In genomic region chr1:67618285-67619018, GRCh38 we compare ENCODE assay signal across 9 cellular contexts.
DNase-seq lines count a peak whose midpoint lies in the region; ATAC-seq and TF ChIP-seq lines count a peak whose summit lies in the region.
"Had no signal": no experiment of that assay in that cellular context is flagged by ENCODE, and none has a peak within 500 bp of the region (broad histone marks: within the 10 kb centered on the region; RNA-seq: fewer than 3 reads in every experiment).

No MANE protein-coding gene starts in this region.

- intact Hi-C loops in lower leg skin (cut with DNase I; ENCODE audit: low total_unique reads): no loop called here

- peak; percentile 67 for DNase-seq in LNCaP clone FGC (ENCODE audit: low read depth)
- DNase-seq in dedifferentiated amniotic fluid mesenchymal stem cell (ENCODE audit: extremely low spot score): peak; percentile 83
- peak; percentile 55 to 90 for DNase-seq in lower leg skin (ENCODE audit: low spot score in 2 of 2)
- no peak for DNase-seq in stimulated activated naive B cell treated with anti-CD40 and anti-IgM and Interleukin-4, amounts not matched to agents 10 μg/mL and 1 μg/mL and 100 μg/mL, for 72 hours
- no peak for DNase-seq in iPS-NIHi7 (ENCODE audit: extremely low spot score)
- no peak for DNase-seq in activated T-cell treated with anti-CD3 and anti-CD28 coated beads, Interleukin-2, amount 50 U/mL, for 4 hours

- H3K27me3 Mint-ChIP-seq in stimulated activated naive B cell treated with anti-CD40 and anti-IgM and Interleukin-4, amounts not matched to agents 10 μg/mL and 1 μg/mL and 100 μg/mL, for 72 hours: no peaks in the 10 kb centered on the region
- H3K27me3 Mint-ChIP-seq in activated T-cell treated with anti-CD3 and anti-CD28 coated beads, Interleukin-2, amount 50 U/mL, for 4 hours (ENCODE audit: low read depth): peaks cover 21% of the 10 kb centered on the region

- peak overlapping the region; percentile 2 for H3K27ac ChIP-seq in temporal lobe (ENCODE audit: low read depth, low read length)

- H3K4me3 ChIP-seq in LNCaP clone FGC (ENCODE audit: low read depth, low read length) (peak overlapping the region; percentile 5), lower leg skin (ENCODE audit: low read depth, poor library complexity, severe bottlenecking) (no peak overlapping the region)

- WGBS in lower leg skin, 2 donors: 37 to 44% methylated on average over 14 of the region's 14 CpGs

- no peaks in the 10 kb centered on the region for H3K4me1 Mint-ChIP-seq in stimulated activated naive B cell treated with anti-CD40 and anti-IgM and Interleukin-4, amounts not matched to agents 10 μg/mL and 1 μg/mL and 100 μg/mL, for 72 hours
- no peaks in the 10 kb centered on the region for H3K4me1 Mint-ChIP-seq in activated T-cell treated with anti-CD3 and anti-CD28 coated beads, Interleukin-2, amount 50 U/mL, for 4 hours (ENCODE audit: low read depth)
- H3K4me1 Mint-ChIP-seq: central memory CD8-positive, alpha-beta T cell had no signal

- no peaks in the 10 kb centered on the region for H3K36me3 Mint-ChIP-seq in stimulated activated naive B cell treated with anti-CD40 and anti-IgM and Interleukin-4, amounts not matched to agents 10 μg/mL and 1 μg/mL and 100 μg/mL, for 72 hours
- H3K36me3 Mint-ChIP-seq in activated T-cell treated with anti-CD3 and anti-CD28 coated beads, Interleukin-2, amount 50 U/mL, for 4 hours (ENCODE audit: insufficient read depth): no peaks in the 10 kb centered on the region

- ATAC-seq in stimulated activated naive B cell treated with anti-CD40 and anti-IgM and Interleukin-4, amounts not matched to agents 10 μg/mL and 1 μg/mL and 100 μg/mL, for 72 hours (replicated peaks): no peak
- no peak for ATAC-seq in HG03460 (IDR thresholded peaks at IDR 0.05; ENCODE audit: unreplicated experiment)
- no peak for ATAC-seq in activated T-cell treated with anti-CD3 and anti-CD28 coated beads, Interleukin-2, amount 50 U/mL, for 4 hours

- no peak overlapping the region for H3K27ac Mint-ChIP-seq in stimulated activated naive B cell treated with anti-CD40 and anti-IgM and Interleukin-4, amounts not matched to agents 10 μg/mL and 1 μg/mL and 100 μg/mL, for 72 hours

- H3K9me3 Mint-ChIP-seq in stimulated activated naive B cell treated with anti-CD40 and anti-IgM and Interleukin-4, amounts not matched to agents 10 μg/mL and 1 μg/mL and 100 μg/mL, for 72 hours: no peaks in the 10 kb centered on the region
- peaks cover 4% of the 10 kb centered on the region for H3K9me3 Mint-ChIP-seq in activated T-cell treated with anti-CD3 and anti-CD28 coated beads, Interleukin-2, amount 50 U/mL, for 4 hours
- H3K9me3 Mint-ChIP-seq: central memory CD8-positive, alpha-beta T cell had no signal

- TF ChIP-seq CTCF in LNCaP clone FGC (IDR thresholded peaks at IDR 0.05; ENCODE audit: control insufficient read depth, extremely low read depth, insufficient read depth) (no peak), lower leg skin (IDR thresholded peaks at IDR 0.05) (no peak)

- no peak for TF ChIP-seq POLR2A in lower leg skin (IDR thresholded peaks at IDR 0.05)

- H3K4me3 Mint-ChIP-seq in stimulated activated naive B cell treated with anti-CD40 and anti-IgM and Interleukin-4, amounts not matched to agents 10 μg/mL and 1 μg/mL and 100 μg/mL, for 72 hours: no peak overlapping the region
- no peak overlapping the region for H3K4me3 Mint-ChIP-seq in activated T-cell treated with anti-CD3 and anti-CD28 coated beads, Interleukin-2, amount 50 U/mL, for 4 hours
- H3K4me3 Mint-ChIP-seq: central memory CD8-positive, alpha-beta T cell had no signal

Comparison
In these comparisons a context has a peak if more than half of its experiments do, and no peak if none do; other contexts are left out.
1. DNase-seq: peak in LNCaP clone FGC (single experiment), dedifferentiated amniotic fluid mesenchymal stem cell (single experiment) and lower leg skin (2 of 2); none in stimulated activated naive B cell treated with anti-CD40 and anti-IgM and Interleukin-4, amounts not matched to agents 10 μg/mL and 1 μg/mL and 100 μg/mL, for 72 hours (single experiment), iPS-NIHi7 (single experiment) and activated T-cell treated with anti-CD3 and anti-CD28 coated beads, Interleukin-2, amount 50 U/mL, for 4 hours (single experiment).